Comparison of ENCODE assay signal across 8 cellular contexts in genomic region chr10:96043895-96044580, GRCh38. TPM values are rescaled to one million over a fixed set of nuclear protein-coding genes. Genes with fewer than 3 reads are reported as not detected.
DNase-seq lines count a peak whose midpoint lies in the region; ATAC-seq and TF ChIP-seq lines count a peak whose summit lies in the region.

No MANE protein-coding gene starts in this region.

- H3K9me3 ChIP-seq in fibroblast of lung (ENCODE audit: control insufficient read depth, insufficient read depth, low read depth, low read length), result no peaks in the 10 kb centered on the region
- no peaks in the 10 kb centered on the region for H3K9me3 ChIP-seq in naive thymus-derived CD4-positive, alpha-beta T cell (ENCODE audit: control insufficient read depth in 2 of 3, low read length in 3 of 3)

- no peaks in the 10 kb centered on the region for H4K20me1 ChIP-seq in fibroblast of lung (ENCODE audit: control insufficient read depth, extremely low read depth, insufficient read depth, low read length)

- peaks cover 3% of the 10 kb centered on the region for H3K9me3 Mint-ChIP-seq in activated T-helper 1 cell treated with anti-CD3 and anti-CD28 coated beads, Interleukin-12 subunit alpha, Interleukin-12 subunit beta, Interleukin-2, Interleukin-4 antibody, amounts not matched to agents 30 ng/mL and 10 ng/mL and 1 ng/mL, durations not matched to agents 14 hours and 24 hours and 36 hours
- H3K9me3 Mint-ChIP-seq in naive thymus-derived CD4-positive, alpha-beta T cell, result no peaks in the 10 kb centered on the region

- CTCF ChIA-PET in BJ (lab: Yijun Ruan, JAX), result interaction anchor here (0.7 to 1.4 kb wide), 4 partner anchors 9 to 27 kb away, joined by 3 to 5 read pairs (median 4); no protein-coding TSS in a partner anchor
- CTCF ChIA-PET in naive thymus-derived CD4-positive, alpha-beta T cell (lab: Charles Lee), result interaction anchor here (1.5 kb wide), 1 partner anchor 45 kb away, joined by 5 read pairs; no protein-coding TSS in a partner anchor

- peak overlapping the region; percentile 92 for H3K9ac ChIP-seq in fibroblast of lung (ENCODE audit: insufficient read depth, low read length)

- no peaks in the 10 kb centered on the region for H3K4me1 ChIP-seq in fibroblast of lung (ENCODE audit: control insufficient read depth, extremely low read depth, insufficient read depth, low read length)
- peaks cover 13 to 16% of the 10 kb centered on the region in 2 donors for H3K4me1 ChIP-seq in naive thymus-derived CD4-positive, alpha-beta T cell (ENCODE audit: control insufficient read depth in 2 of 2, insufficient read depth in 2 of 2, low read length in 2 of 2)

- H3K4me3 Mint-ChIP-seq in activated T-helper 1 cell treated with anti-CD3 and anti-CD28 coated beads, Interleukin-12 subunit alpha, Interleukin-12 subunit beta, Interleukin-2, Interleukin-4 antibody, amounts not matched to agents 30 ng/mL and 10 ng/mL and 1 ng/mL, durations not matched to agents 14 hours and 24 hours and 36 hours, result peak overlapping the region; percentile 92
- H3K4me3 Mint-ChIP-seq in naive thymus-derived CD4-positive, alpha-beta T cell, result peak overlapping the region; percentile 83 to 96 (median 92)

- H3K27ac ChIP-seq in fibroblast of lung (ENCODE audit: insufficient read depth, low read length), result peak overlapping the region; percentile 82
- peak overlapping the region; percentile 81 for H3K27ac ChIP-seq in naive thymus-derived CD4-positive, alpha-beta T cell (ENCODE audit: low read depth, low read length)

- H2AFZ ChIP-seq in fibroblast of lung (ENCODE audit: low read length), result peak overlapping the region; percentile 70

- H3K4me2 ChIP-seq in fibroblast of lung (ENCODE audit: extremely low read depth, insufficient read depth, low read length), result peak overlapping the region; percentile 85

- H3K27ac Mint-ChIP-seq in activated T-helper 1 cell treated with anti-CD3 and anti-CD28 coated beads, Interleukin-12 subunit alpha, Interleukin-12 subunit beta, Interleukin-2, Interleukin-4 antibody, amounts not matched to agents 30 ng/mL and 10 ng/mL and 1 ng/mL, durations not matched to agents 14 hours and 24 hours and 36 hours, result peak overlapping the region; percentile 81
- H3K27ac Mint-ChIP-seq in naive thymus-derived CD4-positive, alpha-beta T cell, result peak overlapping the region; percentile 69 to 96 (median 83)

- peaks cover 33% of the 10 kb centered on the region for H3K79me2 ChIP-seq in fibroblast of lung (ENCODE audit: control insufficient read depth, insufficient read depth, low read length)

- TF ChIP-seq CTCF in BJ (IDR thresholded peaks at IDR 0.05; ENCODE audit: insufficient read depth, low read depth, low read length), result no peak
- TF ChIP-seq CTCF in fibroblast of lung (conservative IDR thresholded peaks at IDR 0.05 in 1 of 2, IDR thresholded peaks at IDR 0.05 in 1 of 2; ENCODE audit: low read depth in 1 of 2, low read length in 2 of 2), result no peak

- DNase-seq in BJ (ENCODE audit: low read depth) (no peak), OCI-M2 (lab: John Stamatoyannopoulos, UW; ENCODE audit: unreplicated experiment) (peak; percentile 33), fibroblast of lung (ENCODE audit: low read depth in 2 of 2) (peak; percentile 31 to 57)
- peak; percentile 38 for DNase-seq in activated T-helper 1 cell treated with anti-CD3 and anti-CD28 coated beads, Interleukin-12 subunit alpha, Interleukin-12 subunit beta, Interleukin-2, Interleukin-4 antibody, amounts not matched to agents 30 ng/mL and 10 ng/mL and 1 ng/mL, durations not matched to agents 14 hours and 24 hours and 36 hours (ENCODE audit: low spot score)
- DNase-seq in naive thymus-derived CD4-positive, alpha-beta T cell, result peak in 8 of 9 donors; percentile 41 to 60 (median 54)
- peak; percentile 56 for DNase-seq in stimulated activated naive CD8-positive, alpha-beta T cell treated with anti-CD3 and anti-CD28 coated beads, Interleukin-15, Interleukin-2, amounts not matched to agents 100 U/mL and 50 U/mL, for 24 hours

- POLR2A ChIA-PET in BJ (lab: Charles Lee), result no interaction called here
- POLR2A ChIA-PET in naive thymus-derived CD4-positive, alpha-beta T cell (lab: Charles Lee), result interaction anchor here (0.9 to 3.4 kb wide), 4 partner anchors 46 to 350 kb away, joined by 3 to 19 read pairs (median 12); partner anchors contain the start of genes TCTN3 and ZNF518A

- peak overlapping the region; percentile 90 for H3K4me3 ChIP-seq in BJ (ENCODE audit: low read depth, low read length)
- peak overlapping the region; percentile 73 to 92 (median 86) for H3K4me3 ChIP-seq in fibroblast of lung (replicated peaks in 1 of 4; ENCODE audit: control extremely low read depth in 1 of 4, insufficient read depth in 1 of 4, low read depth in 3 of 4, low read length in 4 of 4)
- peak overlapping the region; percentile 78 for H3K4me3 ChIP-seq in naive thymus-derived CD4-positive, alpha-beta T cell (ENCODE audit: low read length)

- peak; percentile 31 for ATAC-seq in GM19043 (IDR thresholded peaks at IDR 0.05; ENCODE audit: low read depth, unreplicated experiment)
- ATAC-seq in HG03280 (IDR thresholded peaks at IDR 0.05; ENCODE audit: unreplicated experiment), result peak; percentile 37
- ATAC-seq in naive thymus-derived CD4-positive, alpha-beta T cell, result peak; percentile 49
- peak; percentile 51 for ATAC-seq in stimulated activated naive CD8-positive, alpha-beta T cell treated with anti-CD3 and anti-CD28 coated beads, Interleukin-15, Interleukin-2, amounts not matched to agents 100 U/mL and 50 U/mL, for 24 hours

- H3K4me1 Mint-ChIP-seq in activated T-helper 1 cell treated with anti-CD3 and anti-CD28 coated beads, Interleukin-12 subunit alpha, Interleukin-12 subunit beta, Interleukin-2, Interleukin-4 antibody, amounts not matched to agents 30 ng/mL and 10 ng/mL and 1 ng/mL, durations not matched to agents 14 hours and 24 hours and 36 hours (ENCODE audit: low read depth), result peaks cover 50% of the 10 kb centered on the region
- H3K4me1 Mint-ChIP-seq in naive thymus-derived CD4-positive, alpha-beta T cell, result peaks cover 35 to 58% (median 51%) of the 10 kb centered on the region in 7 donors

- H3K27me3 Mint-ChIP-seq in activated T-helper 1 cell treated with anti-CD3 and anti-CD28 coated beads, Interleukin-12 subunit alpha, Interleukin-12 subunit beta, Interleukin-2, Interleukin-4 antibody, amounts not matched to agents 30 ng/mL and 10 ng/mL and 1 ng/mL, durations not matched to agents 14 hours and 24 hours and 36 hours (ENCODE audit: insufficient read depth), result no peaks in the 10 kb centered on the region
- H3K27me3 Mint-ChIP-seq in naive thymus-derived CD4-positive, alpha-beta T cell, result peaks cover 0 to 3% (median under 1%) of the 10 kb centered on the region in 5 donors

- H3K36me3 Mint-ChIP-seq in activated T-helper 1 cell treated with anti-CD3 and anti-CD28 coated beads, Interleukin-12 subunit alpha, Interleukin-12 subunit beta, Interleukin-2, Interleukin-4 antibody, amounts not matched to agents 30 ng/mL and 10 ng/mL and 1 ng/mL, durations not matched to agents 14 hours and 24 hours and 36 hours (ENCODE audit: low read depth), result peaks cover 32% of the 10 kb centered on the region
- peaks cover 0 to 23% (median 8%) of the 10 kb centered on the region in 5 donors for H3K36me3 Mint-ChIP-seq in naive thymus-derived CD4-positive, alpha-beta T cell

- intact Hi-C loops in activated T-helper 1 cell treated with anti-CD3 and anti-CD28 coated beads, Interleukin-12 subunit alpha, Interleukin-12 subunit beta, Interleukin-2, Interleukin-4 antibody, amounts not matched to agents 30 ng/mL and 10 ng/mL and 1 ng/mL, durations not matched to agents 14 hours and 24 hours and 36 hours (cut with micrococcal nuclease), result loop anchor here (1.0 to 10.0 kb wide), 10 partner anchors 19 to 791 kb away; partner anchors contain the start of genes CC2D2B, LCOR, SORBS1 and TCTN3
- intact Hi-C loops in naive thymus-derived CD4-positive, alpha-beta T cell (cut with micrococcal nuclease), result loop anchor here (1.0 to 10.0 kb wide), 12 partner anchors 27 to 789 kb away; partner anchors contain the start of genes CC2D2B (in 2 of the 2), LCOR (in 2 of the 2), ZNF518A (in 2 of the 2) and ALDH18A1 (in 1 of the 2)

- no peaks in the 10 kb centered on the region for H3K36me3 ChIP-seq in BJ (ENCODE audit: control insufficient read depth, insufficient read depth, low read length)
- H3K36me3 ChIP-seq in fibroblast of lung (ENCODE audit: control insufficient read depth, insufficient read depth, low read length), result no peaks in the 10 kb centered on the region
- no peaks in the 10 kb centered on the region for H3K36me3 ChIP-seq in naive thymus-derived CD4-positive, alpha-beta T cell (ENCODE audit: control insufficient read depth in 2 of 3, insufficient read depth in 3 of 3, low read length in 3 of 3)

- H3K27me3 ChIP-seq in BJ (ENCODE audit: control insufficient read depth, insufficient read depth, low read length) (0 out of 2 replicates have a peak, but pooled peaks cover 1% of the 10 kb centered on the region), fibroblast of lung (ENCODE audit: control insufficient read depth, insufficient read depth, low read length) (no peaks in the 10 kb centered on the region)
- peaks cover 3% of the 10 kb centered on the region in 2 donors for H3K27me3 ChIP-seq in naive thymus-derived CD4-positive, alpha-beta T cell (ENCODE audit: control insufficient read depth in 2 of 2, insufficient read depth in 2 of 2, low read length in 2 of 2)

RNA-seq across cellular contexts. Expression of gene CCNJ, which starts 0.7 kb away (rescaled TPM):
- polyA plus RNA-seq in BJ (2011; rRNA removed) (4.4 and 5.6 TPM in 2 replicates), fibroblast of lung (5.7 and 6.5 TPM in 2 replicates)
- polyA minus RNA-seq in BJ (2011; rRNA and poly(A)+ RNA removed), result 6.7 and 10.3 TPM in 2 replicates
- 9.7 and 10.2 TPM in 2 replicates for total RNA-seq in activated T-helper 1 cell treated with anti-CD3 and anti-CD28 coated beads, Interleukin-12 subunit alpha, Interleukin-12 subunit beta, Interleukin-2, Interleukin-4 antibody, amounts not matched to agents 30 ng/mL and 10 ng/mL and 1 ng/mL, durations not matched to agents 14 hours and 24 hours and 36 hours
- total RNA-seq in fibroblast of lung, result 5.6 and 6.7 TPM in 2 replicates
- 3.5 and 3.8 TPM in 2 replicates for polyA plus RNA-seq in fibroblast of lung (2012)
- 1.5 and 3.0 TPM in 2 replicates for polyA minus RNA-seq in fibroblast of lung (ENCODE audit: low replicate concordance)
- total RNA-seq in naive thymus-derived CD4-positive, alpha-beta T cell, result 1 to 10 TPM; 5.6 to 8.0 (median 6.7) TPM
- polyA plus RNA-seq in naive thymus-derived CD4-positive, alpha-beta T cell, result 1 to 10 TPM; 1.0 to 1.1 TPM
